ENCODE assay signal across 1 cellular context in the genomic region with DNA sequence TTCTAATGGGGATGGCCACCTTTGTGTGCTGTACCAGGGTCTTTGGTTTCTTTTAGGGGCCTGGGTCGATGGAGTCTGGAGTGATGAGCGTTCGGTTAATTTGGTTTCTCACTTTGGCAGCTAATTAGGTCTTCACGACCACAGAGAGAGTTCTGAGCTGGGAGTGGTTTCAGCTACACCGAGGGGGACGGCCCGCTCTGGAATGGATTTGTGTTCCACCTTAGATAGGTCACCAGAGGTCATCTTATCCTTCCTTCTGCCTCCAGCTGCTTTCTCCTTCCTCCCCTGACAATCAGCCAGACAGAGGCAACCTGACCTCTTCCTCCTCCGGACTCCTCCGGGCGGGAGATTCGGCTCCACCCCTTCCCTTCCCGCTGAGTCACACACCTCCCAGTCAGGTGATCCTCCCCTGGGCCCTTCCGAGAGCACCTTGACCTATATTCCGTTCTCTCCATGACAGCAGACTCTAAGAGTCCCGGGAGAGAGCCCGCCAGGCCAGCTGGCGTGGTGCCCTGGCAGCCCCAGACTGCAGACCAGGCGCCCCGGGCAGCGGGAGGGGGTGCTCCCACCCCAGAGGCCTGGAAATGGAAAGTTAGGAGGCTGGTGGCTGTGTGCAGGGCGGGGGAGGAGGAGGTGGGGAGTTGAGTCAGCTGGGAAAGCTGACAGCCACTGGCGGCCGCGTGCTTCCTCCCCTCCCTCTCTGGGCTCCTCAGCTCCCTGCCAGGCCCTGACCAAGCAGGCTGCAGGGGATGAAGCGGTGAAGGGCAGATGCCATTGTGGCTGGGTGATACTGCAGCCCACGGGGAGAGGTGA.
TF ChIP-seq lines count a peak whose summit lies in the region.

No MANE protein-coding gene starts in this region.

TF ChIP-seq in HepG2, 621 proteins besides CTCF, POLR2A, EP300 and RAD21 (continued from another document and continues in another):
- TF ChIP-seq, protein P1, sequence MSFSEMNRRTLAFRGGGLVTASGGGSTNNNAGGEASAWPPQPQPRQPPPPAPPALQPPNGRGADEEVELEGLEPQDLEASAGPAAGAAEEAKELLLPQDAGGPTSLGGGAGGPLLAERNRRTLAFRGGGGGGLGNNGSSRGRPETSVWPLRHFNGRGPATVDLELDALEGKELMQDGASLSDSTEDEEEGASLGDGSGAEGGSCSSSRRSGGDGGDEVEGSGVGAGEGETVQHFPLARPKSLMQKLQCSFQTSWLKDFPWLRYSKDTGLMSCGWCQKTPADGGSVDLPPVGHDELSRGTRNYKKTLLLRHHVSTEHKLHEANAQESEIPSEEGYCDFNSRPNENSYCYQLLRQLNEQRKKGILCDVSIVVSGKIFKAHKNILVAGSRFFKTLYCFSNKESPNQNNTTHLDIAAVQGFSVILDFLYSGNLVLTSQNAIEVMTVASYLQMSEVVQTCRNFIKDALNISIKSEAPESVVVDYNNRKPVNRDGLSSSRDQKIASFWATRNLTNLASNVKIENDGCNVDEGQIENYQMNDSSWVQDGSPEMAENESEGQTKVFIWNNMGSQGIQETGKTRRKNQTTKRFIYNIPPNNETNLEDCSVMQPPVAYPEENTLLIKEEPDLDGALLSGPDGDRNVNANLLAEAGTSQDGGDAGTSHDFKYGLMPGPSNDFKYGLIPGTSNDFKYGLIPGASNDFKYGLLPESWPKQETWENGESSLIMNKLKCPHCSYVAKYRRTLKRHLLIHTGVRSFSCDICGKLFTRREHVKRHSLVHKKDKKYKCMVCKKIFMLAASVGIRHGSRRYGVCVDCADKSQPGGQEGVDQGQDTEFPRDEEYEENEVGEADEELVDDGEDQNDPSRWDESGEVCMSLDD (CRISPR knock-in tag; IDR thresholded peaks at IDR 0.05; ENCODE audit: borderline replicate concordance): no peak
- no peak for TF ChIP-seq BRCA1 (CRISPR knock-in tag; IDR thresholded peaks at IDR 0.05)
- TF ChIP-seq XRCC5 (optimal IDR thresholded peaks at IDR 0.05; ENCODE audit: low read length): peak; percentile 86
- TF ChIP-seq, protein P2, sequence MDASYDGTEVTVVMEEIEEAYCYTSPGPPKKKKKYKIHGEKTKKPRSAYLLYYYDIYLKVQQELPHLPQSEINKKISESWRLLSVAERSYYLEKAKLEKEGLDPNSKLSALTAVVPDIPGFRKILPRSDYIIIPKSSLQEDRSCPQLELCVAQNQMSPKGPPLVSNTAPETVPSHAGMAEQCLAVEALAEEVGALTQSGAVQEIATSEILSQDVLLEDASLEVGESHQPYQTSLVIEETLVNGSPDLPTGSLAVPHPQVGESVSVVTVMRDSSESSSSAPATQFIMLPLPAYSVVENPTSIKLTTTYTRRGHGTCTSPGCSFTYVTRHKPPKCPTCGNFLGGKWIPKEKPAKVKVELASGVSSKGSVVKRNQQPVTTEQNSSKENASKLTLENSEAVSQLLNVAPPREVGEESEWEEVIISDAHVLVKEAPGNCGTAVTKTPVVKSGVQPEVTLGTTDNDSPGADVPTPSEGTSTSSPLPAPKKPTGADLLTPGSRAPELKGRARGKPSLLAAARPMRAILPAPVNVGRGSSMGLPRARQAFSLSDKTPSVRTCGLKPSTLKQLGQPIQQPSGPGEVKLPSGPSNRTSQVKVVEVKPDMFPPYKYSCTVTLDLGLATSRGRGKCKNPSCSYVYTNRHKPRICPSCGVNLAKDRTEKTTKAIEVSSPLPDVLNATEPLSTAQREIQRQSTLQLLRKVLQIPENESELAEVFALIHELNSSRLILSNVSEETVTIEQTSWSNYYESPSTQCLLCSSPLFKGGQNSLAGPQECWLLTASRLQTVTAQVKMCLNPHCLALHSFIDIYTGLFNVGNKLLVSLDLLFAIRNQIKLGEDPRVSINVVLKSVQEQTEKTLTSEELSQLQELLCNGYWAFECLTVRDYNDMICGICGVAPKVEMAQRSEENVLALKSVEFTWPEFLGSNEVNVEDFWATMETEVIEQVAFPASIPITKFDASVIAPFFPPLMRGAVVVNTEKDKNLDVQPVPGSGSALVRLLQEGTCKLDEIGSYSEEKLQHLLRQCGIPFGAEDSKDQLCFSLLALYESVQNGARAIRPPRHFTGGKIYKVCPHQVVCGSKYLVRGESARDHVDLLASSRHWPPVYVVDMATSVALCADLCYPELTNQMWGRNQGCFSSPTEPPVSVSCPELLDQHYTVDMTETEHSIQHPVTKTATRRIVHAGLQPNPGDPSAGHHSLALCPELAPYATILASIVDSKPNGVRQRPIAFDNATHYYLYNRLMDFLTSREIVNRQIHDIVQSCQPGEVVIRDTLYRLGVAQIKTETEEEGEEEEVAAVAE (CRISPR knock-in tag; IDR thresholded peaks at IDR 0.05; ENCODE audit: borderline replicate concordance): no peak
- TF ChIP-seq ZNF761 (CRISPR knock-in tag; conservative IDR thresholded peaks at IDR 0.05): peak; percentile 39; the same call in 1 of the 2 replicates
- TF ChIP-seq KDM5B (CRISPR knock-in tag; IDR thresholded peaks at IDR 0.05; ENCODE audit: borderline replicate concordance): peak; percentile 60; the same call in 1 of the 2 replicates
- TF ChIP-seq CREM (IDR thresholded peaks at IDR 0.05): no peak
- TF ChIP-seq CREM (CRISPR knock-in tag; IDR thresholded peaks at IDR 0.05): no peak
- TF ChIP-seq ZNF644 (CRISPR knock-in tag; IDR thresholded peaks at IDR 0.05; ENCODE audit: low read depth): 0 out of 2 replicates have a peak, but pooled peaks have one; percentile 55
- TF ChIP-seq ATRX (CRISPR knock-in tag; IDR thresholded peaks at IDR 0.05; ENCODE audit: borderline replicate concordance): no peak
- peak; percentile 53; the same call in 1 of the 2 replicates for TF ChIP-seq ZNF501 (CRISPR knock-in tag; IDR thresholded peaks at IDR 0.05)
- peak; percentile 18; the same call in 1 of the 2 replicates for TF ChIP-seq ELF1 (CRISPR knock-in tag; IDR thresholded peaks at IDR 0.05)
- TF ChIP-seq ZNF160 (CRISPR knock-in tag; IDR thresholded peaks at IDR 0.05): no peak
- no peak for TF ChIP-seq SP140L (CRISPR knock-in tag; IDR thresholded peaks at IDR 0.05; ENCODE audit: borderline replicate concordance)
- peak; percentile 73; the same call in 1 of the 2 replicates for TF ChIP-seq ZNF235 (CRISPR knock-in tag; IDR thresholded peaks at IDR 0.05; ENCODE audit: borderline replicate concordance)
- no peak for TF ChIP-seq ATAD3A (CRISPR knock-in tag; IDR thresholded peaks at IDR 0.05)
- no peak; the same call in 1 of the 2 replicates for TF ChIP-seq ZNF776 (CRISPR knock-in tag; IDR thresholded peaks at IDR 0.05)
- TF ChIP-seq ZNF335 (CRISPR knock-in tag; IDR thresholded peaks at IDR 0.05): no peak
- TF ChIP-seq, protein P3, sequence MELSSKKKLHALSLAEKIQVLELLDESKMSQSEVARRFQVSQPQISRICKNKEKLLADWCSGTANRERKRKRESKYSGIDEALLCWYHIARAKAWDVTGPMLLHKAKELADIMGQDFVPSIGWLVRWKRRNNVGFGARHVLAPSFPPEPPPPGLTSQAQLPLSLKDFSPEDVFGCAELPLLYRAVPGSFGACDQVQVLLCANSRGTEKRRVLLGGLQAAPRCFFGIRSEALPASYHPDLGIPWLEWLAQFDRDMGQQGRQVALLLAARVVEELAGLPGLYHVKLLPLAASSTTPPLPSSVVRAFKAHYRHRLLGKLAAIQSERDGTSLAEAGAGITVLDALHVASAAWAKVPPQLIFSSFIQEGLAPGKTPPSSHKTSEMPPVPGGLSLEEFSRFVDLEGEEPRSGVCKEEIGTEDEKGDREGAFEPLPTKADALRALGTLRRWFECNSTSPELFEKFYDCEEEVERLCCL (CRISPR knock-in tag; IDR thresholded peaks at IDR 0.05; ENCODE audit: borderline replicate concordance): no peak
- peak; percentile 62; the same call in 1 of the 2 replicates for TF ChIP-seq ZNF775 (CRISPR knock-in tag; IDR thresholded peaks at IDR 0.05; ENCODE audit: borderline replicate concordance)
- TF ChIP-seq, protein P4, sequence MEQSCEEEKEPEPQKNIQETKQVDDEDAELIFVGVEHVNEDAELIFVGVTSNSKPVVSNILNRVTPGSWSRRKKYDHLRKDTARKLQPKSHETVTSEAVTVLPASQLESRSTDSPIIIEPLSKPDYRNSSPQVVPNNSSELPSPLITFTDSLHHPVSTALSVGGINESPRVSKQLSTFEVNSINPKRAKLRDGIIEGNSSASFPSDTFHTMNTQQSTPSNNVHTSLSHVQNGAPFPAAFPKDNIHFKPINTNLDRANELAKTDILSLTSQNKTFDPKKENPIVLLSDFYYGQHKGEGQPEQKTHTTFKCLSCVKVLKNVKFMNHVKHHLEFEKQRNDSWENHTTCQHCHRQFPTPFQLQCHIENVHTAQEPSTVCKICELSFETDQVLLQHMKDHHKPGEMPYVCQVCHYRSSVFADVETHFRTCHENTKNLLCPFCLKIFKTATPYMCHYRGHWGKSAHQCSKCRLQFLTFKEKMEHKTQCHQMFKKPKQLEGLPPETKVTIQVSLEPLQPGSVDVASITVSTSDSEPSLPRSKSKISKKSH (CRISPR knock-in tag; IDR thresholded peaks at IDR 0.05; ENCODE audit: borderline replicate concordance): 0 out of 2 replicates have a peak, but pooled peaks have one; percentile 56
- TF ChIP-seq MXD4 (CRISPR knock-in tag; IDR thresholded peaks at IDR 0.05): peak; percentile 82
- peak; percentile 72; the same call in 1 of the 2 replicates for TF ChIP-seq NFE2L1 (CRISPR knock-in tag; IDR thresholded peaks at IDR 0.05; ENCODE audit: borderline replicate concordance)
- TF ChIP-seq NFIB (CRISPR knock-in tag; IDR thresholded peaks at IDR 0.05; ENCODE audit: borderline replicate concordance): no peak
- TF ChIP-seq NR3C1 (CRISPR knock-in tag; IDR thresholded peaks at IDR 0.05): no peak
- no peak for TF ChIP-seq ZFP62 (CRISPR knock-in tag; IDR thresholded peaks at IDR 0.05)
- peak; percentile 89; the same call in 1 of the 2 replicates for TF ChIP-seq ZNF543 (CRISPR knock-in tag; IDR thresholded peaks at IDR 0.05)
- no peak for TF ChIP-seq REXO4 (CRISPR knock-in tag; IDR thresholded peaks at IDR 0.05; ENCODE audit: borderline replicate concordance)
- TF ChIP-seq PCBP2 (optimal IDR thresholded peaks at IDR 0.05; ENCODE audit: low read depth, low read length, poor library complexity, severe bottlenecking): peak; percentile 44
- peak; percentile 31; the same call in 1 of the 2 replicates for TF ChIP-seq ZNF780A (CRISPR knock-in tag; IDR thresholded peaks at IDR 0.05)
- TF ChIP-seq, protein P5, sequence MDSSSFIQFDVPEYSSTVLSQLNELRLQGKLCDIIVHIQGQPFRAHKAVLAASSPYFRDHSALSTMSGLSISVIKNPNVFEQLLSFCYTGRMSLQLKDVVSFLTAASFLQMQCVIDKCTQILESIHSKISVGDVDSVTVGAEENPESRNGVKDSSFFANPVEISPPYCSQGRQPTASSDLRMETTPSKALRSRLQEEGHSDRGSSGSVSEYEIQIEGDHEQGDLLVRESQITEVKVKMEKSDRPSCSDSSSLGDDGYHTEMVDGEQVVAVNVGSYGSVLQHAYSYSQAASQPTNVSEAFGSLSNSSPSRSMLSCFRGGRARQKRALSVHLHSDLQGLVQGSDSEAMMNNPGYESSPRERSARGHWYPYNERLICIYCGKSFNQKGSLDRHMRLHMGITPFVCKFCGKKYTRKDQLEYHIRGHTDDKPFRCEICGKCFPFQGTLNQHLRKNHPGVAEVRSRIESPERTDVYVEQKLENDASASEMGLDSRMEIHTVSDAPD (CRISPR knock-in tag; IDR thresholded peaks at IDR 0.05): no peak
- TF ChIP-seq ZNF331 (CRISPR knock-in tag; IDR thresholded peaks at IDR 0.05): peak; percentile 35; the same call in 1 of the 2 replicates
- no peak for TF ChIP-seq SAFB2 (CRISPR knock-in tag; IDR thresholded peaks at IDR 0.05; ENCODE audit: borderline replicate concordance, low read depth)
- no peak for TF ChIP-seq YEATS2 (CRISPR knock-in tag; IDR thresholded peaks at IDR 0.05; ENCODE audit: borderline replicate concordance)
- peak; percentile 71 for TF ChIP-seq MYC (CRISPR knock-in tag; IDR thresholded peaks at IDR 0.05; ENCODE audit: borderline replicate concordance)
- TF ChIP-seq ZNF33A (CRISPR knock-in tag; IDR thresholded peaks at IDR 0.05; ENCODE audit: borderline replicate concordance): no peak
- no peak for TF ChIP-seq ZNF121 (CRISPR knock-in tag; IDR thresholded peaks at IDR 0.05)
- TF ChIP-seq ZMYM3 (CRISPR knock-in tag; IDR thresholded peaks at IDR 0.05): peak; percentile 49; the same call in 1 of the 2 replicates
- TF ChIP-seq HNRNPH1 (optimal IDR thresholded peaks at IDR 0.05; ENCODE audit: low read depth, low read length): no peak
- no peak for TF ChIP-seq ZFP36L1 (CRISPR knock-in tag; IDR thresholded peaks at IDR 0.05)
- TF ChIP-seq, protein P6, sequence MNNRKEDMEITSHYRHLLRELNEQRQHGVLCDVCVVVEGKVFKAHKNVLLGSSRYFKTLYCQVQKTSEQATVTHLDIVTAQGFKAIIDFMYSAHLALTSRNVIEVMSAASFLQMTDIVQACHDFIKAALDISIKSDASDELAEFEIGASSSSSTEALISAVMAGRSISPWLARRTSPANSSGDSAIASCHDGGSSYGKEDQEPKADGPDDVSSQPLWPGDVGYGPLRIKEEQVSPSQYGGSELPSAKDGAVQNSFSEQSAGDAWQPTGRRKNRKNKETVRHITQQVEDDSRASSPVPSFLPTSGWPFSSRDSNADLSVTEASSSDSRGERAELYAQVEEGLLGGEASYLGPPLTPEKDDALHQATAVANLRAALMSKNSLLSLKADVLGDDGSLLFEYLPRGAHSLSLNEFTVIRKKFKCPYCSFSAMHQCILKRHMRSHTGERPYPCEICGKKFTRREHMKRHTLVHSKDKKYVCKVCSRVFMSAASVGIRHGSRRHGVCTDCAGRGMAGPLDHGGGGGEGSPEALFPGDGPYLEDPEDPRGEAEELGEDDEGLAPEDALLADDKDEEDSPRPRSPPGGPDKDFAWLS (CRISPR knock-in tag; IDR thresholded peaks at IDR 0.05; ENCODE audit: borderline replicate concordance): no peak
